In the genomic region with DNA sequence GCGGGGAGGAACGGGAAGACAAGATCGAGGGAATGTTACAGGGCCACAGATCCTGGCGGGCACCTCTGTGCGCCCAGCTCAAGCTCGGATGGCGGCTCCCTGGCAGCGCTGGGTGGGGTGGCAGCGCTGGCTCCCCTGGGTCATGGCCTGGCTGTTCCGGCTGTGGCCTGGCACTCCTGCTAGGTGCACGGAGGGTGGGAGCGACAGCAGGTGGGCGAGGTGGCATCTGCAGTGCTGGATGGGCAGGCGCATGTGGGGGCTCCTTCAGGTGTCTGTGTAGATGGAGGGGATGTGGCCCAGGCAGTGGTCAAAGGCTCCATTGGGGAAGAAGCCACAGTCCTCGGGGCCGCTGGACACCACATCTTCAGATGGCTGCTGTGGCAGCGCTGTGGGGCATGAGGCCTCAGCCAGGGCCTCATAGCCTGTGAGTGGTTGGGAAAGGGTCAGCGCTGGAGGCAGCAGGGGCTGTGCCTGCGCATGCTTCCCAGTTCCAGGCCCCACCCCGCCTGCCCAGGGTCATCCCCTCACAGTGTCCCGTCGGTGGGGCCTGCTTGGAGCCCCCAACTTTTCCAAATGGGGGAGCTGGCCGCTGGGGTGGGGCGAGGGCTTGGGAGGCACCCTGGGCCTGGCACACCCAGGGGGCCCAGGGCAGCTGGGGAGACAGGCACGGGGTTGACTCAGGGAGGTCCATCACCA, we compare ENCODE assay signal across 21 cellular contexts. TPM values are rescaled to one million over a fixed set of nuclear protein-coding genes. Genes with fewer than 3 reads are reported as not detected.
DNase-seq lines count a peak whose midpoint lies in the region; ATAC-seq and TF ChIP-seq lines count a peak whose summit lies in the region.
"Had no signal": no experiment of that assay in that cellular context is flagged by ENCODE, and none has a peak within 500 bp of the region (broad histone marks: within the 10 kb centered on the region; RNA-seq: fewer than 3 reads in every experiment).

No MANE protein-coding gene starts in this region.

- H3K4me1 Mint-ChIP-seq in WTC11 (peaks cover 10% of the 10 kb centered on the region), neural progenitor cell (peaks cover 50% of the 10 kb centered on the region)
- H3K4me1 Mint-ChIP-seq: B cell had no signal

- no peaks in the 10 kb centered on the region for H3K9me3 ChIP-seq in left ventricle myocardium inferior (replicated peaks)
- no peaks in the 10 kb centered on the region for H3K9me3 ChIP-seq in HEK293 (ENCODE audit: control insufficient read depth, insufficient read depth, low read depth, low read length)
- no peaks in the 10 kb centered on the region for H3K9me3 ChIP-seq in neural progenitor cell (ENCODE audit: low read depth)
- no peaks in the 10 kb centered on the region for H3K9me3 ChIP-seq in prostate gland
- H3K9me3 ChIP-seq: A549; BLaER1 treated with 17β-estradiol and CSF1 and Interleukin-3, amounts not matched to agents 10 nM and 100 nM; Caco-2 had no signal

- peaks cover 61% of the 10 kb centered on the region for H3K27me3 ChIP-seq in left ventricle myocardium inferior (ENCODE audit: low read depth)
- H3K27me3 ChIP-seq in neural progenitor cell: no peaks in the 10 kb centered on the region
- no peaks in the 10 kb centered on the region for H3K27me3 ChIP-seq in prostate gland (replicated peaks; ENCODE audit: insufficient read depth)
- H3K27me3 ChIP-seq: BLaER1 treated with 17β-estradiol and CSF1 and Interleukin-3, amounts not matched to agents 10 nM and 100 nM had no signal

- H4K20me1 ChIP-seq in neural progenitor cell (ENCODE audit: low read depth): no peaks in the 10 kb centered on the region

- H3K27ac ChIP-seq in left ventricle myocardium inferior (replicated peaks) (no peak overlapping the region), HEK293 (ENCODE audit: extremely low read depth, low read depth, low read length) (no peak overlapping the region), neural progenitor cell (no peak overlapping the region), prostate gland (no peak overlapping the region)
- H3K27ac ChIP-seq: 22Rv1; A549; BLaER1 treated with 17β-estradiol and CSF1 and Interleukin-3, amounts not matched to agents 10 nM and 100 nM; C4-2B had no signal

- TF ChIP-seq POLR2A in prostate gland (IDR thresholded peaks at IDR 0.05): no peak

- H3K4me3 Mint-ChIP-seq in WTC11: no peak overlapping the region
- H3K4me3 Mint-ChIP-seq in neural progenitor cell: no peak overlapping the region
- H3K4me3 Mint-ChIP-seq: B cell; CD4-positive, alpha-beta T cell; CD8-positive, alpha-beta T cell had no signal

- no peak for ATAC-seq in Right ventricle myocardium inferior
- ATAC-seq in WTC11: no peak
- ATAC-seq in HG02870 (IDR thresholded peaks at IDR 0.05; ENCODE audit: unreplicated experiment): no peak
- ATAC-seq: A549; CD8-positive, alpha-beta T cell had no signal

- H3K36me3 Mint-ChIP-seq in WTC11: no peaks in the 10 kb centered on the region
- H3K36me3 Mint-ChIP-seq in neural progenitor cell: no peaks in the 10 kb centered on the region
- H3K36me3 Mint-ChIP-seq: CD8-positive, alpha-beta T cell had no signal

- no peaks in the 10 kb centered on the region for H3K79me2 ChIP-seq in neural progenitor cell (ENCODE audit: low read depth)

- peak overlapping the region; percentile 46 for H3K4me2 ChIP-seq in neural progenitor cell
- H3K4me2 ChIP-seq: A549; BLaER1 treated with 17β-estradiol and CSF1 and Interleukin-3, amounts not matched to agents 10 nM and 100 nM had no signal

- H3K4me3 ChIP-seq in left ventricle myocardium inferior (no peak overlapping the region), HEK293 (ENCODE audit: low read depth, low read length) (no peak overlapping the region), neural progenitor cell (no peak overlapping the region), prostate gland (no peak overlapping the region)
- H3K4me3 ChIP-seq: A549; BLaER1 treated with 17β-estradiol and CSF1 and Interleukin-3, amounts not matched to agents 10 nM and 100 nM had no signal

- no peak overlapping the region for H2AFZ ChIP-seq in neural progenitor cell (replicated peaks)

- CTCF ChIA-PET in HEK293 (lab: Yijun Ruan, JAX) (interaction anchor here (0.9 to 1.0 kb wide), 2 partner anchors 21 to 22 kb away, joined by 5 read pairs; no protein-coding TSS in a partner anchor), WTC11 (lab: Charles Lee) (interaction anchor here (1.4 to 1.8 kb wide), 2 partner anchors 21 to 87 kb away, joined by 7 to 13 read pairs; no protein-coding TSS in a partner anchor)

- intact Hi-C loops in Right ventricle myocardium inferior (cut with DNase I) (no loop called here), left ventricle myocardium inferior (cut with micrococcal nuclease) (no loop called here), prostate gland (cut with DNase I) (no loop called here)

- POLR2A ChIA-PET in HEK293 (lab: Yijun Ruan, JAX): no interaction called here
- POLR2A ChIA-PET in WTC11 (lab: Charles Lee): no interaction called here

- no peak for TF ChIP-seq CTCF in left ventricle myocardium inferior (IDR thresholded peaks at IDR 0.05; ENCODE audit: borderline replicate concordance)
- TF ChIP-seq CTCF in HEK293 (tag by site-specific recombination; IDR thresholded peaks at IDR 0.05): no peak
- TF ChIP-seq CTCF in WTC11 (IDR thresholded peaks at IDR 0.05): no peak
- no peak for TF ChIP-seq CTCF in neural progenitor cell (IDR thresholded peaks at IDR 0.05)
- TF ChIP-seq CTCF in prostate gland (IDR thresholded peaks at IDR 0.05): no peak

- H3K36me3 ChIP-seq in left ventricle myocardium inferior (no peaks in the 10 kb centered on the region), HEK293 (ENCODE audit: control insufficient read depth in 2 of 2, insufficient read depth in 1 of 2, low read length in 2 of 2) (no peaks in the 10 kb centered on the region), neural progenitor cell (no peaks in the 10 kb centered on the region), prostate gland (no peaks in the 10 kb centered on the region)
- H3K36me3 ChIP-seq: BLaER1 treated with 17β-estradiol and CSF1 and Interleukin-3, amounts not matched to agents 10 nM and 100 nM had no signal

- H3F3A ChIP-seq in neural progenitor cell (ENCODE audit: low read depth): peaks cover 23% of the 10 kb centered on the region

- no peak overlapping the region for H3K9ac ChIP-seq in neural progenitor cell
- H3K9ac ChIP-seq: BLaER1 treated with 17β-estradiol and CSF1 and Interleukin-3, amounts not matched to agents 10 nM and 100 nM had no signal

- H3K9me3 Mint-ChIP-seq in WTC11 (no peaks in the 10 kb centered on the region), neural progenitor cell (no peaks in the 10 kb centered on the region)
- H3K9me3 Mint-ChIP-seq: CD4-positive, alpha-beta T cell; CD8-positive, alpha-beta T cell had no signal

- H3K4me1 ChIP-seq in left ventricle myocardium inferior (peaks cover 7% of the 10 kb centered on the region), HEK293 (ENCODE audit: control insufficient read depth, insufficient read depth, low read length) (peaks cover 2% of the 10 kb centered on the region; the same call in 1 of the 2 replicates), neural progenitor cell (peaks cover 43% of the 10 kb centered on the region), prostate gland (replicated peaks) (peaks cover 9% of the 10 kb centered on the region)
- H3K4me1 ChIP-seq: A549, Caco-2 had no signal

- no peaks in the 10 kb centered on the region for H3K27me3 Mint-ChIP-seq in WTC11 (ENCODE audit: low read depth)
- H3K27me3 Mint-ChIP-seq in neural progenitor cell (ENCODE audit: insufficient read depth, low read depth): peaks cover 9% of the 10 kb centered on the region
- H3K27me3 Mint-ChIP-seq: B cell; CD4-positive, alpha-beta T cell had no signal

- DNase-seq in Right ventricle myocardium inferior (ENCODE audit: missing footprints): peak; percentile 56
- DNase-seq in left ventricle myocardium inferior: no peak
- no peak for DNase-seq in WTC11 (ENCODE audit: low spot score)
- no peak for DNase-seq in neural progenitor cell (ENCODE audit: low spot score)
- no peak for DNase-seq in effector CD8-positive, alpha-beta T cell (lab: John Stamatoyannopoulos, UW)
- no peak for DNase-seq in prostate gland (ENCODE audit: low spot score)
- DNase-seq: AML-193; Caco-2; Calu3; CD4-positive, alpha-beta T cell; CD8-positive, alpha-beta T cell; DMS79 treated with DMSO at 0.1 percent for 48 hours; GF-D8 had no signal

- WGBS in prostate gland: 91% methylated on average over 24 of the region's 25 CpGs

- no peak overlapping the region for H3K27ac Mint-ChIP-seq in WTC11
- peak overlapping the region; percentile 34 for H3K27ac Mint-ChIP-seq in neural progenitor cell
- H3K27ac Mint-ChIP-seq: B cell; CD4-positive, alpha-beta T cell; CD8-positive, alpha-beta T cell had no signal

TF ChIP-seq in HEK293, 187 proteins besides CTCF, POLR2A, EP300 and RAD21 (continues in another document):
- no peak for TF ChIP-seq OSR2 (tag by site-specific recombination; IDR thresholded peaks at IDR 0.05)

TF ChIP-seq in WTC11, 78 proteins besides CTCF, POLR2A, EP300 and RAD21:
- TF ChIP-seq PRRX2 (CRISPR knock-in tag; IDR thresholded peaks at IDR 0.05) (no peak), FOXP1 (CRISPR knock-in tag; IDR thresholded peaks at IDR 0.05; ENCODE audit: borderline replicate concordance) (0 out of 2 replicates have a peak, but pooled peaks have one; percentile 6)
- TF ChIP-seq, protein P1, sequence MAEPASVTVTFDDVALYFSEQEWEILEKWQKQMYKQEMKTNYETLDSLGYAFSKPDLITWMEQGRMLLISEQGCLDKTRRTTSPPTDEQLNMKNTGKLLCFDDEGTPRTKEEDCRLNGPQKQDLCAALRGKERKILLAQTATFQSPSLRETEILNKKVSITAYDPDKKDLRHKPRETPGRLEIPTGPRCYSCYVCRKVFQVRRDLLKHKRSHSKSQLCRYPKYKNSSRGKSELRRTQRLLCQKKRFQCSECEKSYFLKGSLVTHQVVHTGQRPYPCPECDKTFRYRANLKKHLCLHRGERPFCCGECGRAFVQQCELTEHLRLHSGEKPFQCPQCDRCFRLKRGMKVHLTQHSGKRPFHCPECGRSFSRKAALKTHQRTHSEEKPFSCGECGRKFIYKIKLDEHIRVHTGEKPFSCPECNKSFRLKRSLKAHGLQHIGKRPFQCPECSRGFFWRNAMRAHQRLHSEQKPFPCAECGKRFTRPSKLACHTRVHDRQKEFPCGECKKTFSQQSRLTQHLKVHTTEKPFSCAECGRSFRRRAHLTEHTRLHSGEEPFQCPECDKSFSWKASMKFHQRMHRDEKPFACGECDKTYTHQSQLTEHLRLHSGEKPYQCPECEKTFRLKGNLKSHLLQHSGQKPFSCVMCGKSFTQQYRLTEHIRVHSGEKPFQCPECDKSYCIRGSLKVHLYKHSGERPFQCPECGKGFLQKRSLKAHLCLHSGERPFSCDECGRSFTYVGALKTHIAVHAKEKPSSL (CRISPR knock-in tag; conservative IDR thresholded peaks at IDR 0.05): no peak

RNA-seq across cellular contexts. Expression of a gene that starts 47.3 kb away (rescaled TPM):
- total RNA-seq in Right ventricle myocardium inferior (not detected), left ventricle myocardium inferior (not detected), WTC11 (2021) (0.16 to 0.18 TPM (median 0.17 TPM) in 3 replicates), neural progenitor cell (ENCODE audit: low replicate concordance) (not detected in 2 replicates), prostate gland (10 to 100 TPM in 1 of 2 donors, not detected in 1; 14.3 TPM)
- total RNA-seq: A172; B cell; Caco-2; Calu3; CD4-positive, alpha-beta T cell; CD8-positive, alpha-beta T cell had no signal
